9 cellular contexts compared by ENCODE assay signal in the genomic region with DNA sequence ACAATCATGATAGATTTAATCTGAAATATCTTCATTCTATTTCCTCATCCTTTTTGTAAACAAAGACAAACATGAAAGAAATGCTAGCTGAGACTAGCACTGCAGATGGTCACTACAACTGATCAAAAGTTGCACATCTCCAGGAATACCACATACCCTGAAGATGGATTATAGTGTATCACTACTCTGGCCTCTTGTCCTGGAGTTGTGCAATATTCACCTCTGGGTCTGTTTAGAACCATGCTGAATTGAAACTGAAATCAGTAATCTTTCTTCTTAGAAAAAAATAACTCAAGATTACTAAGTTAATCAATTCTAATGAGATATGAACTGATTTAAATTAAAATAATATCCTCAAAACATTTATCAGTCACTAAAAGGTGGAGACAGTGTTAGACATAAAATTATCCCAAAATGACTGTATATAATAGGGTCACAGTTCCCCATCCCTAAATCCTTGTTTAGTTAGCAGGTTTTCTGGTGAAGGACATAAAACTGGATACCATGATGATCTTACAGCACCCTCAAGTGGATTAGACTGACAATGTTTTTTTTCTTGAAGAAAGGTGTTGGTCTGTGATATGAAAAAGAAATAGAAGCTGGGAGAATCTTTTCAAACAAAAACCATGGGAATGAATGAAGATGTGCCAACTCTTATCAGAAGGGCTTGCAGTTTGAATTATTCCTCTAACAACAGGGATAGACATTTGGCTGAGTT. TPM values are rescaled to one million over a fixed set of nuclear protein-coding genes. Genes with fewer than 3 reads are reported as not detected.
A peak's percentile ranks its signal among the peaks of the same experiment; 100 is the strongest.
DNase-seq lines count a peak whose midpoint lies in the region; ATAC-seq and TF ChIP-seq lines count a peak whose summit lies in the region.
"Had no signal": no experiment of that assay in that cellular context is flagged by ENCODE, and none has a peak within 500 bp of the region (broad histone marks: within the 10 kb centered on the region; RNA-seq: fewer than 3 reads in every experiment).

No MANE protein-coding gene starts in this region.

- TF ChIP-seq CTCF in MCF 10A (IDR thresholded peaks at IDR 0.05; ENCODE audit: unreplicated experiment) (peak; percentile 55), breast epithelium (IDR thresholded peaks at IDR 0.05) (peak in 1 of 3 donors; percentile 7), choroid plexus epithelial cell (conservative IDR thresholded peaks at IDR 0.05; ENCODE audit: low read depth, low read length) (peak; percentile 58), smooth muscle cell (IDR thresholded peaks at IDR 0.05; ENCODE audit: borderline replicate concordance, insufficient read depth, poor library complexity, severe bottlenecking) (peak; percentile 55)

- no TSS peak for BruUV-seq in MCF 10A (replicated peaks; lab: Mats Ljungman, UMichigan)

- no peak overlapping the region for H3K4me3 ChIP-seq in breast epithelium
- H3K4me3 ChIP-seq in choroid plexus epithelial cell (ENCODE audit: low read depth, low read length): no peak overlapping the region
- no peak overlapping the region for H3K4me3 ChIP-seq in smooth muscle cell

- peak; percentile 55 for DNase-seq in MCF 10A (ENCODE audit: unreplicated experiment)
- DNase-seq in breast epithelium (ENCODE audit: low spot score in 2 of 2): no peak
- DNase-seq in NCI-H345 (lab: John Stamatoyannopoulos, UW): peak; percentile 43
- peak; percentile 74 for DNase-seq in choroid plexus epithelial cell (ENCODE audit: low read depth)
- DNase-seq in smooth muscle cell (lab: John Stamatoyannopoulos, UW; ENCODE audit: unreplicated experiment): no peak
- DNase-seq in OCI-M2 (lab: John Stamatoyannopoulos, UW; ENCODE audit: unreplicated experiment): no peak
- no peak for DNase-seq in stimulated activated naive CD4-positive, alpha-beta T cell (lab: John Stamatoyannopoulos, UW)

- no peak overlapping the region for H3K9ac ChIP-seq in smooth muscle cell (ENCODE audit: low read depth)

- no peaks in the 10 kb centered on the region for H3K36me3 Mint-ChIP-seq in MCF 10A (ENCODE audit: insufficient read depth, unreplicated experiment)
- H3K36me3 Mint-ChIP-seq: activated naive CD4-positive, alpha-beta T cell treated with anti-CD3 and anti-CD28 coated beads, Interleukin-2, amount 50 U/mL, for 24 hours had no signal

- H3K27ac ChIP-seq in breast epithelium (no peak overlapping the region), smooth muscle cell (ENCODE audit: low read depth) (no peak overlapping the region)

- no peaks in the 10 kb centered on the region for H3F3A ChIP-seq in smooth muscle cell (ENCODE audit: low read depth)

- no peaks in the 10 kb centered on the region for H3K79me2 ChIP-seq in smooth muscle cell (ENCODE audit: low read depth)

- no peak overlapping the region for H3K4me3 Mint-ChIP-seq in MCF 10A (ENCODE audit: unreplicated experiment)
- H3K4me3 Mint-ChIP-seq: activated naive CD4-positive, alpha-beta T cell treated with anti-CD3 and anti-CD28 coated beads, Interleukin-2, amount 50 U/mL, for 24 hours had no signal

- intact Hi-C loops in MCF 10A (cut with micrococcal nuclease): loop anchor here (1.0 to 10.0 kb wide), 6 partner anchors 530 to 844 kb away; no protein-coding TSS in a partner anchor
- intact Hi-C loops in breast epithelium (cut with DNase I; ENCODE audit: low total_unique reads): no loop called here

- no peaks in the 10 kb centered on the region for H4K20me1 ChIP-seq in smooth muscle cell (ENCODE audit: low read depth)

- peaks cover 9% of the 10 kb centered on the region for H3K4me1 Mint-ChIP-seq in MCF 10A (ENCODE audit: insufficient read depth, unreplicated experiment)
- H3K4me1 Mint-ChIP-seq: activated naive CD4-positive, alpha-beta T cell treated with anti-CD3 and anti-CD28 coated beads, Interleukin-2, amount 50 U/mL, for 24 hours had no signal

- no peak for TF ChIP-seq POLR2A in breast epithelium (IDR thresholded peaks at IDR 0.05)

- CTCF ChIA-PET in MCF 10A (lab: Yijun Ruan, JAX): interaction anchor here (0.5 to 3.6 kb wide), 29 partner anchors 10 to 945 kb away, joined by 3 to 43 read pairs (median 4); no protein-coding TSS in a partner anchor

- H3K4me2 ChIP-seq in smooth muscle cell: no peak overlapping the region

- no peak overlapping the region for H2AFZ ChIP-seq in smooth muscle cell (ENCODE audit: low read depth)

- peak; percentile 72 for ATAC-seq in HG02938 (IDR thresholded peaks at IDR 0.05; ENCODE audit: unreplicated experiment)

- POLR2A ChIA-PET in MCF 10A (lab: Yijun Ruan, JAX): interaction anchor here (0.7 kb wide), 2 partner anchors 371 to 791 kb away, joined by 3 to 4 read pairs; no protein-coding TSS in a partner anchor

- H3K9me3 ChIP-seq in breast epithelium (no peaks in the 10 kb centered on the region), smooth muscle cell (replicated peaks; ENCODE audit: low read depth) (no peaks in the 10 kb centered on the region)

- no peaks in the 10 kb centered on the region for H3K4me1 ChIP-seq in breast epithelium
- H3K4me1 ChIP-seq in smooth muscle cell (ENCODE audit: low read depth): no peaks in the 10 kb centered on the region

- no peaks in the 10 kb centered on the region for H3K27me3 Mint-ChIP-seq in MCF 10A (ENCODE audit: insufficient read depth, unreplicated experiment)

- H3K27me3 ChIP-seq in breast epithelium: no peaks in the 10 kb centered on the region
- peaks cover 33% of the 10 kb centered on the region for H3K27me3 ChIP-seq in smooth muscle cell (ENCODE audit: low read depth)

- H3K36me3 ChIP-seq in breast epithelium (no peaks in the 10 kb centered on the region), smooth muscle cell (ENCODE audit: low read depth) (no peaks in the 10 kb centered on the region)

- no peaks in the 10 kb centered on the region for H3K9me3 Mint-ChIP-seq in MCF 10A (ENCODE audit: unreplicated experiment)
- H3K9me3 Mint-ChIP-seq: activated naive CD4-positive, alpha-beta T cell treated with anti-CD3 and anti-CD28 coated beads, Interleukin-2, amount 50 U/mL, for 24 hours had no signal

- H3K27ac Mint-ChIP-seq in MCF 10A (ENCODE audit: low read depth, unreplicated experiment): no peak overlapping the region
- H3K27ac Mint-ChIP-seq: activated naive CD4-positive, alpha-beta T cell treated with anti-CD3 and anti-CD28 coated beads, Interleukin-2, amount 50 U/mL, for 24 hours had no signal

RNA-seq across cellular contexts. Expression of a gene that starts 7.2 kb away (rescaled TPM):
- 35.8 and 41.9 TPM in 2 replicates for total RNA-seq in MCF 10A (2022)
- total RNA-seq in breast epithelium: 100 to 1,000 TPM in 2 of 3 donors, 10 to 100 TPM in 1; 66.1 to 122 (median 101) TPM
- total RNA-seq in smooth muscle cell: 37.6 and 53.1 TPM in 2 replicates
- polyA plus RNA-seq in smooth muscle cell: 6.2 and 12.0 TPM in 2 replicates

Comparison
In these comparisons a context has a peak if more than half of its experiments do, and no peak if none do; other contexts are left out.
1. DNase-seq: peak in MCF 10A (single experiment), NCI-H345 (single experiment) and choroid plexus epithelial cell (single experiment); none in breast epithelium (0 of 2), smooth muscle cell (single experiment), OCI-M2 (single experiment) and stimulated activated naive CD4-positive, alpha-beta T cell (0 of 6).